Comparison of ENCODE assay signal across 19 cellular contexts in genomic region chr16:48632137-48632774, GRCh38. TPM values are rescaled to one million over a fixed set of nuclear protein-coding genes. Genes with fewer than 3 reads are reported as not detected.
DNase-seq lines count a peak whose midpoint lies in the region; ATAC-seq and TF ChIP-seq lines count a peak whose summit lies in the region.
"Had no signal": no experiment of that assay in that cellular context is flagged by ENCODE, and none has a peak within 500 bp of the region (broad histone marks: within the 10 kb centered on the region; RNA-seq: fewer than 3 reads in every experiment).

No MANE protein-coding gene starts in this region.

- H3K4me1 Mint-ChIP-seq in Caco-2 (ENCODE audit: low read depth, unreplicated experiment) = peaks cover 10% of the 10 kb centered on the region
- H3K4me1 Mint-ChIP-seq in stimulated activated naive CD8-positive, alpha-beta T cell treated with anti-CD3 and anti-CD28 coated beads, Interleukin-15, amount 100 ng/mL, for 72 hours = peaks cover 14% of the 10 kb centered on the region

- H3K9me3 Mint-ChIP-seq in Caco-2 (ENCODE audit: unreplicated experiment) = no peaks in the 10 kb centered on the region
- no peaks in the 10 kb centered on the region for H3K9me3 Mint-ChIP-seq in stimulated activated naive CD8-positive, alpha-beta T cell treated with anti-CD3 and anti-CD28 coated beads, Interleukin-15, amount 100 ng/mL, for 72 hours
- H3K9me3 Mint-ChIP-seq: stimulated activated memory B cell treated with anti-CD40 and anti-IgM and Interleukin-4, amounts not matched to agents 10 μg/mL and 1 μg/mL and 100 μg/mL, for 72 hours had no signal

- ATAC-seq in GM19372 (IDR thresholded peaks at IDR 0.05; ENCODE audit: low read depth, unreplicated experiment) = peak; percentile 62
- ATAC-seq in IMR-90 (ENCODE audit: low read depth) = no peak
- no peak for ATAC-seq in GM21360 (IDR thresholded peaks at IDR 0.05; ENCODE audit: unreplicated experiment)
- ATAC-seq in stimulated activated naive CD8-positive, alpha-beta T cell treated with anti-CD3 and anti-CD28 coated beads, Interleukin-15, amount 100 ng/mL, for 72 hours = no peak
- ATAC-seq: activated CD4-positive, CD25-positive, alpha-beta regulatory T cell treated with anti-CD3 and anti-CD28 coated beads, Interleukin-2, amount 50 U/mL, for 24 hours; lower lobe of right lung; naive thymus-derived CD4-positive, alpha-beta T cell; stimulated activated memory B cell treated with anti-CD40 and anti-IgM and Interleukin-4, amounts not matched to agents 10 μg/mL and 1 μg/mL and 100 μg/mL, for 72 hours had no signal

- no peak overlapping the region for H2BK120ac ChIP-seq in IMR-90 (ENCODE audit: low read depth, low read length)

- no peak overlapping the region for H2BK5ac ChIP-seq in IMR-90 (ENCODE audit: low read depth, low read length, poor library complexity, severe bottlenecking)

- H2AFZ ChIP-seq in IMR-90 (replicated peaks; ENCODE audit: low read length, poor library complexity) = peak overlapping the region; percentile 32

- peaks cover 10% of the 10 kb centered on the region for H3K4me1 ChIP-seq in Caco-2
- H3K4me1 ChIP-seq in IMR-90 (ENCODE audit: control insufficient read depth, insufficient read depth, low read length) = peaks cover 2% of the 10 kb centered on the region; the same call in 1 of the 2 replicates

- CTCF ChIA-PET in Caco-2 (lab: Charles Lee) = interaction anchor here (0.6 to 1.5 kb wide), 3 partner anchors 9 to 650 kb away, joined by 3 to 11 read pairs (median 5); no protein-coding TSS in a partner anchor
- CTCF ChIA-PET in IMR-90 (lab: Yijun Ruan, JAX) = no interaction called here

- no peak overlapping the region for H4K8ac ChIP-seq in IMR-90 (ENCODE audit: low read depth in 2 of 2, low read length in 2 of 2)

- H3K4ac ChIP-seq in IMR-90 (ENCODE audit: low read depth, low read length) = no peak overlapping the region

- H3K14ac ChIP-seq in IMR-90 (replicated peaks; ENCODE audit: low read depth, low read length) = no peak overlapping the region

- DNase-seq in Caco-2 (peak; percentile 51 to 53), IMR-90 (no peak), lower leg skin (ENCODE audit: low spot score in 2 of 2) (peak; percentile 3 to 40), SKM-1 treated with dmso at 0.1 percent for 144 hours (lab: John Stamatoyannopoulos, UW; ENCODE audit: unreplicated experiment) (no peak), NCI-H82 treated with DMSO at 0.1 percent for 48 hours (lab: John Stamatoyannopoulos, UW; ENCODE audit: unreplicated experiment) (no peak)
- DNase-seq in stimulated activated naive CD8-positive, alpha-beta T cell treated with anti-CD3 and anti-CD28 coated beads, Interleukin-15, amount 100 ng/mL, for 72 hours = no peak
- DNase-seq: activated gamma-delta T cell; anterior cingulate cortex; CD4-positive, alpha-beta memory T cell; foreskin melanocyte; Karpas-422; lower lobe of right lung; naive thymus-derived CD4-positive, alpha-beta T cell; NCI-H2227 treated with DMSO at 0.1 percent for 48 hours; SIG-M5 had no signal

- no peaks in the 10 kb centered on the region for H3K36me3 Mint-ChIP-seq in Caco-2 (ENCODE audit: insufficient read depth, unreplicated experiment)
- H3K36me3 Mint-ChIP-seq: CD4-positive, alpha-beta memory T cell; stimulated activated memory B cell treated with anti-CD40 and anti-IgM and Interleukin-4, amounts not matched to agents 10 μg/mL and 1 μg/mL and 100 μg/mL, for 72 hours had no signal

- H3K23ac ChIP-seq in IMR-90 (ENCODE audit: low read depth, low read length) = no peak overlapping the region

- no peaks in the 10 kb centered on the region for H4K20me1 ChIP-seq in IMR-90 (ENCODE audit: insufficient read depth, low read length)

- no peak overlapping the region for H3K18ac ChIP-seq in IMR-90 (ENCODE audit: low read depth, low read length)

- H3K56ac ChIP-seq in IMR-90 (ENCODE audit: extremely low read depth, insufficient read depth, low read length) = no peak overlapping the region

- WGBS in IMR-90 (ENCODE audit: extremely low coverage in 2 of 2, insufficient read length in 1 of 2), 2 experiments = no CpG with 5 or more reads among the region's 6 CpGs
- WGBS in lower leg skin, 2 donors = 68 to 74% methylated on average over 6 of the region's 6 CpGs

- H3K27ac ChIP-seq in IMR-90 (ENCODE audit: insufficient read depth, low read length) = no peak overlapping the region
- H3K27ac ChIP-seq: lower lobe of right lung had no signal

- H3K4me2 ChIP-seq in IMR-90 (ENCODE audit: low read depth, low read length) = no peak overlapping the region

- no peak overlapping the region for H2BK20ac ChIP-seq in IMR-90 (ENCODE audit: low read depth, low read length)

- dilution Hi-C loops in IMR-90 (cut with HindIII; ENCODE audit: low sequenced_read_pairs, unreplicated experiment) = no loop called here

- H3K4me3 ChIP-seq in Caco-2 (ENCODE audit: low read depth, low read length) = no peak overlapping the region
- no peak overlapping the region for H3K4me3 ChIP-seq in IMR-90 (ENCODE audit: insufficient read depth, low read depth, low read length)
- H3K4me3 ChIP-seq in lower leg skin (ENCODE audit: low read depth, poor library complexity, severe bottlenecking) = no peak overlapping the region
- H3K4me3 ChIP-seq: lower lobe of right lung had no signal

- H3K79me1 ChIP-seq in IMR-90 (ENCODE audit: low read depth in 1 of 2, low read length in 2 of 2) = no peaks in the 10 kb centered on the region

- H3K27me3 Mint-ChIP-seq in Caco-2 (ENCODE audit: insufficient read depth, unreplicated experiment) = no peaks in the 10 kb centered on the region
- no peaks in the 10 kb centered on the region for H3K27me3 Mint-ChIP-seq in stimulated activated naive CD8-positive, alpha-beta T cell treated with anti-CD3 and anti-CD28 coated beads, Interleukin-15, amount 100 ng/mL, for 72 hours

- no peaks in the 10 kb centered on the region for H3K27me3 ChIP-seq in Caco-2 (replicated peaks; ENCODE audit: control insufficient read depth, insufficient read depth, low read length)
- peaks cover 4% of the 10 kb centered on the region; the same call in 1 of the 2 replicates for H3K27me3 ChIP-seq in IMR-90 (ENCODE audit: control insufficient read depth, insufficient read depth, low read length)

- no peak for TF ChIP-seq CTCF in Caco-2 (IDR thresholded peaks at IDR 0.05; ENCODE audit: insufficient read depth in 1 of 2, low read depth in 1 of 2, low read length in 1 of 2, severe bottlenecking in 1 of 2, unreplicated experiment in 1 of 2)
- TF ChIP-seq CTCF in IMR-90 (conservative IDR thresholded peaks at IDR 0.05; ENCODE audit: low read depth, low read length) = no peak
- TF ChIP-seq CTCF in lower leg skin (IDR thresholded peaks at IDR 0.05) = no peak

- no peak overlapping the region for H4K91ac ChIP-seq in IMR-90 (ENCODE audit: insufficient read depth, low read depth, low read length)

- no TSS peak for BruUV-seq in Caco-2 (replicated peaks; lab: Mats Ljungman, UMichigan)
- BruUV-seq in IMR-90 (replicated peaks; lab: Mats Ljungman, UMichigan) = no TSS peak

- POLR2A ChIA-PET in Caco-2 (lab: Charles Lee) (no interaction called here), IMR-90 (lab: Charles Lee; ENCODE audit: unreplicated experiment) (no interaction called here)

- TF ChIP-seq POLR2A in IMR-90 (IDR thresholded peaks at IDR 0.05; ENCODE audit: low read depth, low read length) = no peak
- no peak for TF ChIP-seq POLR2A in lower leg skin (IDR thresholded peaks at IDR 0.05)

- no peak overlapping the region for H2BK15ac ChIP-seq in IMR-90 (ENCODE audit: low read depth, low read length)

- no peak for TF ChIP-seq RAD21 in IMR-90 (IDR thresholded peaks at IDR 0.05; ENCODE audit: low read length)

- in situ Hi-C loops in IMR-90 (cut with MboI; ENCODE audit: low sequenced_read_pairs) = no loop called here

- H2AK9ac ChIP-seq in IMR-90 (replicated peaks; ENCODE audit: low read depth, low read length, poor library complexity) = no peak overlapping the region

- H4K5ac ChIP-seq in IMR-90 (ENCODE audit: low read depth, low read length) = no peak overlapping the region

- H3K9ac ChIP-seq in IMR-90 (ENCODE audit: low read depth, low read length) = no peak overlapping the region

- no peaks in the 10 kb centered on the region for H3K36me3 ChIP-seq in Caco-2 (ENCODE audit: control insufficient read depth, insufficient read depth, low read length)
- H3K36me3 ChIP-seq in IMR-90 (ENCODE audit: control insufficient read depth, insufficient read depth, low read length) = no peaks in the 10 kb centered on the region
- H3K36me3 ChIP-seq: lower lobe of right lung had no signal

- no peak overlapping the region for H3K4me3 Mint-ChIP-seq in Caco-2 (ENCODE audit: unreplicated experiment)
- H3K4me3 Mint-ChIP-seq in stimulated activated naive CD8-positive, alpha-beta T cell treated with anti-CD3 and anti-CD28 coated beads, Interleukin-15, amount 100 ng/mL, for 72 hours = no peak overlapping the region
- H3K4me3 Mint-ChIP-seq: CD4-positive, alpha-beta memory T cell; naive thymus-derived CD4-positive, alpha-beta T cell; stimulated activated memory B cell treated with anti-CD40 and anti-IgM and Interleukin-4, amounts not matched to agents 10 μg/mL and 1 μg/mL and 100 μg/mL, for 72 hours had no signal

- H3K9me3 ChIP-seq in Caco-2 = no peaks in the 10 kb centered on the region
- H3K9me3 ChIP-seq in IMR-90 (ENCODE audit: control insufficient read depth, insufficient read depth, low read length) = no peaks in the 10 kb centered on the region
- H3K9me3 ChIP-seq: lower lobe of right lung had no signal

- no peak overlapping the region for H2AK5ac ChIP-seq in IMR-90 (ENCODE audit: low read depth, low read length)

- no peaks in the 10 kb centered on the region for H3K9me1 ChIP-seq in IMR-90 (ENCODE audit: insufficient read depth, low read length)

- H3K27ac Mint-ChIP-seq in Caco-2 (ENCODE audit: unreplicated experiment) = no peak overlapping the region
- H3K27ac Mint-ChIP-seq in stimulated activated naive CD8-positive, alpha-beta T cell treated with anti-CD3 and anti-CD28 coated beads, Interleukin-15, amount 100 ng/mL, for 72 hours = no peak overlapping the region
- H3K27ac Mint-ChIP-seq: naive thymus-derived CD4-positive, alpha-beta T cell; stimulated activated memory B cell treated with anti-CD40 and anti-IgM and Interleukin-4, amounts not matched to agents 10 μg/mL and 1 μg/mL and 100 μg/mL, for 72 hours had no signal

- intact Hi-C loops in Caco-2 (cut with micrococcal nuclease; ENCODE audit: unreplicated experiment) (no loop called here), IMR-90 (cut with micrococcal nuclease) (loop anchor here (5.0 kb wide), 1 partner anchor 1490 kb away; the partner anchor contains the start of gene NETO2), lower leg skin (cut with DNase I; ENCODE audit: low total_unique reads) (no loop called here)

RNA-seq across cellular contexts. Expression of gene N4BP1, which starts 22.3 kb away (rescaled TPM):
- total RNA-seq in Caco-2 (2022) (44.8 and 46.9 TPM in 2 replicates), IMR-90 (2012; rRNA removed) (14.0 and 19.4 TPM in 2 replicates), lower leg skin (100 to 1,000 TPM in 1 of 4 donors, 10 to 100 TPM in 3; 37.6 to 129 (median 66.1) TPM)
- polyA plus RNA-seq in IMR-90 (2012; rRNA removed) = 10.5 and 10.8 TPM in 2 replicates
- polyA plus RNA-seq in IMR-90 (2012; cell fraction: cytosol; rRNA removed) = 3.9 and 4.9 TPM in 2 replicates
- polyA plus RNA-seq in IMR-90 (2012; cell fraction: nucleus; rRNA removed; ENCODE audit: low replicate concordance) = 23.0 and 49.2 TPM in 2 replicates

Comparison
In these comparisons a context has a peak if more than half of its experiments do, and no peak if none do; other contexts are left out.
1. DNase-seq: peak in Caco-2 (2 of 2) and lower leg skin (2 of 2); none in IMR-90 (single experiment), stimulated activated naive CD8-positive, alpha-beta T cell treated with anti-CD3 and anti-CD28 coated beads, Interleukin-15, amount 100 ng/mL, for 72 hours (0 of 2), SKM-1 treated with dmso at 0.1 percent for 144 hours (single experiment) and NCI-H82 treated with DMSO at 0.1 percent for 48 hours (single experiment).